ENCODE assay signal across 1 cellular context in the genomic region with DNA sequence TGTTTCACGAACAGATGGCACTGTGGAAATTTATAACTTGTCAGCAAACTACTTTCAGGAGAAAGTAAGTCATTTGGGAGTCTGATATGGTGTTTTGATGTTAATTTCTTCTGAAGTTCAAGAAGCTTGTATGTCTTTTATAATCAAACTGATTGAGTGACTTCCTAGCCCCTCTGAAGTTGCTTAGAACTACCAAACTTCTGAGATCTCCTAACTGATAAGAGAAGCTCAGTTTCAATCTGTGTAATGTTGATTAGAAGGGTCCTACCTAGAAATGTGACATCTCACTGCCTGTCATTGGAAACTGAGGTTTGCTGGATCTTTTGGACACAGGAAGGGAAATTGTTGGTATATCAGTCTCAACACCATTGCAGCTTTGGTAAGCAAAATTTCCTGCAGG.
TF ChIP-seq lines count a peak whose summit lies in the region.

No MANE protein-coding gene starts in this region.

TF ChIP-seq in endothelial cell of umbilical vein, 7 proteins besides CTCF, POLR2A, EP300 and RAD21:
- TF ChIP-seq GATA2 (IDR thresholded peaks at IDR 0.05; ENCODE audit: insufficient read depth, insufficient read length, low read depth, low read length), result peak; percentile 64
- TF ChIP-seq POLR2AphosphoS5 (IDR thresholded peaks at IDR 0.05; ENCODE audit: insufficient read depth, low read depth, low read length), result no peak
